In genomic region chr10:74869635-74870034, GRCh38 we compare ENCODE assay signal across 26 cellular contexts.
"Had no signal": no experiment of that assay in that cellular context is flagged by ENCODE, and none has a peak within 500 bp of the region (broad histone marks: within the 10 kb centered on the region; RNA-seq: fewer than 3 reads in every experiment).

No MANE protein-coding gene starts in this region.

- FAIRE-seq: colon, endometrium, endothelial cell of umbilical vein, frontal cortex had no signal

- ATAC-seq: effector memory CD8-positive, alpha-beta T cell; esophagus mucosa; foreskin keratinocyte; gastrocnemius medialis; gastroesophageal sphincter; heart left ventricle; heart right ventricle had no signal

- H3K4me1 ChIP-seq: colonic mucosa, foreskin keratinocyte had no signal

- H3K27ac ChIP-seq: colonic mucosa, coronary artery, dorsolateral prefrontal cortex, epithelial cell of prostate, esophagus muscularis mucosa, esophagus squamous epithelium, foreskin keratinocyte, gastrocnemius medialis, gastroesophageal sphincter, heart left ventricle, heart right ventricle had no signal

- H3K9me3 ChIP-seq: colonic mucosa, esophagus muscularis mucosa, esophagus squamous epithelium, gastrocnemius medialis, gastroesophageal sphincter, heart left ventricle, heart right ventricle had no signal

- H3K4me3 ChIP-seq: colonic mucosa, coronary artery, dorsolateral prefrontal cortex, esophagus muscularis mucosa, esophagus squamous epithelium, gastrocnemius medialis, gastroesophageal sphincter, heart left ventricle, heart right ventricle had no signal

- H3K27me3 ChIP-seq: colonic mucosa, dorsolateral prefrontal cortex, esophagus muscularis mucosa, esophagus squamous epithelium, foreskin keratinocyte, gastrocnemius medialis, gastroesophageal sphincter, heart left ventricle, heart right ventricle had no signal

- H3K36me3 ChIP-seq: colonic mucosa, esophagus muscularis mucosa, esophagus squamous epithelium, gastrocnemius medialis, gastroesophageal sphincter, heart left ventricle, heart right ventricle had no signal

- DNase-seq: colonic mucosa; cortex of kidney; dermis blood vessel endothelial cell; dorsolateral prefrontal cortex; effector CD4-positive, alpha-beta T cell; effector CD8-positive, alpha-beta T cell; effector memory CD4-positive, alpha-beta T cell; effector memory CD8-positive, alpha-beta T cell; endodermal cell; esophagus squamous epithelium; foreskin fibroblast; foreskin keratinocyte; gastrocnemius medialis; glutamatergic neuron; head of caudate nucleus; heart left ventricle; heart right ventricle had no signal
